ENCODE assay signal across 9 cellular contexts in genomic region chrX:24676403-24677024, GRCh38. TPM values are rescaled to one million over a fixed set of nuclear protein-coding genes. Genes with fewer than 3 reads are reported as not detected.
DNase-seq lines count a peak whose midpoint lies in the region; ATAC-seq and TF ChIP-seq lines count a peak whose summit lies in the region.
"Had no signal": no experiment of that assay in that cellular context is flagged by ENCODE, and none has a peak within 500 bp of the region (broad histone marks: within the 10 kb centered on the region; RNA-seq: fewer than 3 reads in every experiment).

No MANE protein-coding gene starts in this region.

- H3K27me3 ChIP-seq in GM06990 (replicated peaks; ENCODE audit: control insufficient read depth, insufficient read depth, low read length) = no peaks in the 10 kb centered on the region; the same call in 1 of the 2 replicates
- no peaks in the 10 kb centered on the region for H3K27me3 ChIP-seq in naive thymus-derived CD4-positive, alpha-beta T cell (ENCODE audit: control insufficient read depth in 2 of 2, insufficient read depth in 2 of 2, low read length in 2 of 2)
- H3K27me3 ChIP-seq in Peyer's patch = no peaks in the 10 kb centered on the region
- H3K27me3 ChIP-seq: SJSA1 had no signal

- in situ Hi-C loops in T47D (cut with HindIII; ENCODE audit: low pct_unique_long_range_greater_than_20kb, low sequenced_read_pairs) = no loop called here

- POLR2A ChIA-PET in naive thymus-derived CD4-positive, alpha-beta T cell (lab: Charles Lee) = no interaction called here

- H3K4me3 ChIP-seq in GM06990 (replicated peaks; ENCODE audit: low read depth, low read length) = no peak overlapping the region
- H3K4me3 ChIP-seq in naive thymus-derived CD4-positive, alpha-beta T cell (ENCODE audit: low read length) = no peak overlapping the region
- no peak overlapping the region for H3K4me3 ChIP-seq in Peyer's patch
- H3K4me3 ChIP-seq: SJSA1 had no signal

- peaks cover 0 to 4% (median 0%) of the 10 kb centered on the region in 5 donors for H3K27me3 Mint-ChIP-seq in naive thymus-derived CD4-positive, alpha-beta T cell
- H3K27me3 Mint-ChIP-seq in activated T-cell treated with anti-CD3 and anti-CD28 coated beads, Interleukin-2, amount 50 U/mL, for 24 hours = peaks cover 62% of the 10 kb centered on the region

- TF ChIP-seq POLR2A in Peyer's patch (IDR thresholded peaks at IDR 0.05) = no peak

- no peak overlapping the region for H3K27ac Mint-ChIP-seq in naive thymus-derived CD4-positive, alpha-beta T cell
- no peak overlapping the region for H3K27ac Mint-ChIP-seq in activated T-cell treated with anti-CD3 and anti-CD28 coated beads, Interleukin-2, amount 50 U/mL, for 24 hours

- H3K4me3 Mint-ChIP-seq in naive thymus-derived CD4-positive, alpha-beta T cell = no peak overlapping the region
- no peak overlapping the region for H3K4me3 Mint-ChIP-seq in activated T-cell treated with anti-CD3 and anti-CD28 coated beads, Interleukin-2, amount 50 U/mL, for 24 hours

- H3K9me3 Mint-ChIP-seq in naive thymus-derived CD4-positive, alpha-beta T cell = peaks cover 0 to 2% (median 0%) of the 10 kb centered on the region in 11 donors
- no peaks in the 10 kb centered on the region for H3K9me3 Mint-ChIP-seq in activated T-cell treated with anti-CD3 and anti-CD28 coated beads, Interleukin-2, amount 50 U/mL, for 24 hours

- peak; percentile 67 for TF ChIP-seq CTCF in GM06990 (IDR thresholded peaks at IDR 0.05; ENCODE audit: insufficient read depth, low read length, poor library complexity, severe bottlenecking)
- TF ChIP-seq CTCF in Peyer's patch (IDR thresholded peaks at IDR 0.05) = peak in 3 of 6 experiments; percentile 24 to 46 (median 27)

- DNase-seq in GM06990 (ENCODE audit: extremely low read depth, insufficient read length) (no peak), T47D (ENCODE audit: low read depth in 1 of 2, low spot score in 1 of 2) (peak; percentile 10 to 24), Peyer's patch (no peak)
- DNase-seq in naive thymus-derived CD4-positive, alpha-beta T cell = peak in 2 of 9 donors; percentile 7 to 8
- DNase-seq in activated T-cell treated with anti-CD3 and anti-CD28 coated beads, Interleukin-2, amount 50 U/mL, for 24 hours = no peak

- no peak overlapping the region for H3K27ac ChIP-seq in naive thymus-derived CD4-positive, alpha-beta T cell (ENCODE audit: low read depth, low read length)
- H3K27ac ChIP-seq in Peyer's patch = no peak overlapping the region
- H3K27ac ChIP-seq: SJSA1 had no signal

- intact Hi-C loops in naive thymus-derived CD4-positive, alpha-beta T cell (cut with micrococcal nuclease) = loop anchor here in 1 of 2 donors (2.0 kb wide), 1 partner anchor 30 kb away; the partner anchor contains the start of gene PCYT1B

- H3K4me1 Mint-ChIP-seq in naive thymus-derived CD4-positive, alpha-beta T cell = no peaks in the 10 kb centered on the region
- H3K4me1 Mint-ChIP-seq in activated T-cell treated with anti-CD3 and anti-CD28 coated beads, Interleukin-2, amount 50 U/mL, for 24 hours (ENCODE audit: low read depth) = peaks cover 2% of the 10 kb centered on the region

- H3K36me3 Mint-ChIP-seq in naive thymus-derived CD4-positive, alpha-beta T cell = no peaks in the 10 kb centered on the region
- no peaks in the 10 kb centered on the region for H3K36me3 Mint-ChIP-seq in activated T-cell treated with anti-CD3 and anti-CD28 coated beads, Interleukin-2, amount 50 U/mL, for 24 hours (ENCODE audit: low read depth)

- CTCF ChIA-PET in naive thymus-derived CD4-positive, alpha-beta T cell (lab: Charles Lee) = interaction anchor here (0.9 kb wide), 1 partner anchor 303 kb away, joined by 6 read pairs; no protein-coding TSS in a partner anchor

- ATAC-seq in HG03354 (IDR thresholded peaks at IDR 0.05; ENCODE audit: poor library complexity, severe bottlenecking, unreplicated experiment) = peak; percentile 72
- ATAC-seq in naive thymus-derived CD4-positive, alpha-beta T cell = peak; percentile 44
- no peak for ATAC-seq in GM18861 (IDR thresholded peaks at IDR 0.05; ENCODE audit: unreplicated experiment)
- no peak for ATAC-seq in GM18873 (IDR thresholded peaks at IDR 0.05; ENCODE audit: low FRiP score, unreplicated experiment)

- H3K9me3 ChIP-seq in naive thymus-derived CD4-positive, alpha-beta T cell (ENCODE audit: control insufficient read depth in 2 of 3, low read length in 3 of 3) = no peaks in the 10 kb centered on the region
- no peaks in the 10 kb centered on the region for H3K9me3 ChIP-seq in Peyer's patch
- H3K9me3 ChIP-seq: SJSA1 had no signal

- no peaks in the 10 kb centered on the region for H3K36me3 ChIP-seq in GM06990 (ENCODE audit: control insufficient read depth, insufficient read depth, low read length)
- no peaks in the 10 kb centered on the region for H3K36me3 ChIP-seq in naive thymus-derived CD4-positive, alpha-beta T cell (ENCODE audit: control insufficient read depth in 2 of 3, insufficient read depth in 3 of 3, low read length in 3 of 3)
- H3K36me3 ChIP-seq in Peyer's patch = no peaks in the 10 kb centered on the region
- H3K36me3 ChIP-seq: SJSA1 had no signal

- H3K4me1 ChIP-seq in naive thymus-derived CD4-positive, alpha-beta T cell (ENCODE audit: control insufficient read depth in 2 of 2, insufficient read depth in 2 of 2, low read length in 2 of 2) = no peaks in the 10 kb centered on the region
- H3K4me1 ChIP-seq in Peyer's patch = no peaks in the 10 kb centered on the region
- H3K4me1 ChIP-seq: SJSA1 had no signal

RNA-seq across cellular contexts. Expression of gene POLA1, which starts 17.2 kb away (rescaled TPM):
- 10 to 100 TPM in 1 of 5 experiments, 1 to 10 TPM in 4; 6.4 to 26.6 (median 7.5) TPM for total RNA-seq in naive thymus-derived CD4-positive, alpha-beta T cell
- polyA plus RNA-seq in naive thymus-derived CD4-positive, alpha-beta T cell = 1 to 10 TPM; 4.1 to 4.2 TPM
- total RNA-seq in Peyer's patch = 10 to 100 TPM in 2 of 4 donors, 1 to 10 TPM in 2; 5.3 to 51.2 (median 9.5) TPM

RNA-seq across cellular contexts. Expression of gene PCYT1B, which starts 29.4 kb away (rescaled TPM):
- total RNA-seq in naive thymus-derived CD4-positive, alpha-beta T cell = under 1 TPM in 2 of 5 experiments, not detected in 3; 0.05 to 0.12 TPM
- not detected for polyA plus RNA-seq in naive thymus-derived CD4-positive, alpha-beta T cell
- total RNA-seq in Peyer's patch = not detected
- total RNA-seq: SJSA1 had no signal

Comparison
In these comparisons a context has a peak if more than half of its experiments do, and no peak if none do; other contexts are left out.
1. DNase-seq: peak in T47D (2 of 2); none in GM06990 (single experiment), Peyer's patch (0 of 3) and activated T-cell treated with anti-CD3 and anti-CD28 coated beads, Interleukin-2, amount 50 U/mL, for 24 hours (single experiment).
2. ATAC-seq: peak in HG03354 (single experiment) and naive thymus-derived CD4-positive, alpha-beta T cell (single experiment); none in GM18861 (single experiment) and GM18873 (single experiment).